In genomic region chr1:234536756-234537155, GRCh38 we compare ENCODE assay signal across 1 cellular context.
TF ChIP-seq lines count a peak whose summit lies in the region.

No MANE protein-coding gene starts in this region.

TF ChIP-seq in neural cell, 6 proteins besides CTCF, POLR2A, EP300 and RAD21 (continued from another document):
- TF ChIP-seq, protein P1, sequence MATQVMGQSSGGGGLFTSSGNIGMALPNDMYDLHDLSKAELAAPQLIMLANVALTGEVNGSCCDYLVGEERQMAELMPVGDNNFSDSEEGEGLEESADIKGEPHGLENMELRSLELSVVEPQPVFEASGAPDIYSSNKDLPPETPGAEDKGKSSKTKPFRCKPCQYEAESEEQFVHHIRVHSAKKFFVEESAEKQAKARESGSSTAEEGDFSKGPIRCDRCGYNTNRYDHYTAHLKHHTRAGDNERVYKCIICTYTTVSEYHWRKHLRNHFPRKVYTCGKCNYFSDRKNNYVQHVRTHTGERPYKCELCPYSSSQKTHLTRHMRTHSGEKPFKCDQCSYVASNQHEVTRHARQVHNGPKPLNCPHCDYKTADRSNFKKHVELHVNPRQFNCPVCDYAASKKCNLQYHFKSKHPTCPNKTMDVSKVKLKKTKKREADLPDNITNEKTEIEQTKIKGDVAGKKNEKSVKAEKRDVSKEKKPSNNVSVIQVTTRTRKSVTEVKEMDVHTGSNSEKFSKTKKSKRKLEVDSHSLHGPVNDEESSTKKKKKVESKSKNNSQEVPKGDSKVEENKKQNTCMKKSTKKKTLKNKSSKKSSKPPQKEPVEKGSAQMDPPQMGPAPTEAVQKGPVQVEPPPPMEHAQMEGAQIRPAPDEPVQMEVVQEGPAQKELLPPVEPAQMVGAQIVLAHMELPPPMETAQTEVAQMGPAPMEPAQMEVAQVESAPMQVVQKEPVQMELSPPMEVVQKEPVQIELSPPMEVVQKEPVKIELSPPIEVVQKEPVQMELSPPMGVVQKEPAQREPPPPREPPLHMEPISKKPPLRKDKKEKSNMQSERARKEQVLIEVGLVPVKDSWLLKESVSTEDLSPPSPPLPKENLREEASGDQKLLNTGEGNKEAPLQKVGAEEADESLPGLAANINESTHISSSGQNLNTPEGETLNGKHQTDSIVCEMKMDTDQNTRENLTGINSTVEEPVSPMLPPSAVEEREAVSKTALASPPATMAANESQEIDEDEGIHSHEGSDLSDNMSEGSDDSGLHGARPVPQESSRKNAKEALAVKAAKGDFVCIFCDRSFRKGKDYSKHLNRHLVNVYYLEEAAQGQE (IDR thresholded peaks at IDR 0.05; ENCODE audit: borderline replicate concordance), result no peak
- no peak for TF ChIP-seq EZH2 (IDR thresholded peaks at IDR 0.05; ENCODE audit: borderline replicate concordance, insufficient read depth, low read length, poor library complexity, severe bottlenecking)
- no peak for TF ChIP-seq SMC3 (conservative IDR thresholded peaks at IDR 0.05; ENCODE audit: poor library complexity)
- TF ChIP-seq MXI1 (conservative IDR thresholded peaks at IDR 0.05; ENCODE audit: poor library complexity, severe bottlenecking), result no peak
- TF ChIP-seq POLR2AphosphoS5 (IDR thresholded peaks at IDR 0.05), result no peak
